Comparison of ENCODE assay signal across 14 cellular contexts in genomic region chr3:126269360-126269759, GRCh38.
A peak's percentile ranks its signal among the peaks of the same experiment; 100 is the strongest.
DNase-seq lines count a peak whose midpoint lies in the region; ATAC-seq and TF ChIP-seq lines count a peak whose summit lies in the region.
"Had no signal": no experiment of that assay in that cellular context is flagged by ENCODE, and none has a peak within 500 bp of the region (broad histone marks: within the 10 kb centered on the region; RNA-seq: fewer than 3 reads in every experiment).

No MANE protein-coding gene starts in this region.

- H3K9ac ChIP-seq in GM23248 (no peak overlapping the region), SK-N-MC (ENCODE audit: insufficient read length) (no peak overlapping the region)

- H3K36me3 Mint-ChIP-seq in T-helper 2 cell treated with Interferon-gamma antibody and Interleukin-4, amounts not matched to agents 5 μg/mL and 100 μg/mL, for 36 hours (ENCODE audit: low read depth), result no peaks in the 10 kb centered on the region
- H3K36me3 Mint-ChIP-seq: activated naive CD4-positive, alpha-beta T cell treated with anti-CD3 and anti-CD28 coated beads, Interleukin-2, amount 50 U/mL, for 24 hours; stimulated activated naive B cell treated with anti-CD40 and anti-IgM and Interleukin-4, amounts not matched to agents 10 μg/mL and 1 μg/mL and 100 μg/mL, for 72 hours had no signal

- H3K4me2 ChIP-seq in GM23248 (ENCODE audit: unreplicated experiment), result no peak overlapping the region

- no peak overlapping the region for H2AFZ ChIP-seq in GM23248

- H3K9me3 ChIP-seq in GM23248 (ENCODE audit: low read depth) (no peaks in the 10 kb centered on the region), SK-N-MC (ENCODE audit: low read depth, low read length) (peaks cover 3% of the 10 kb centered on the region; the same call in 1 of the 2 replicates), gastroesophageal sphincter (no peaks in the 10 kb centered on the region)

- H3K9me2 ChIP-seq in GM23248 (ENCODE audit: insufficient read depth), result no peaks in the 10 kb centered on the region

- H3K27ac Mint-ChIP-seq in T-helper 2 cell treated with Interferon-gamma antibody and Interleukin-4, amounts not matched to agents 5 μg/mL and 100 μg/mL, for 36 hours, result no peak overlapping the region
- H3K27ac Mint-ChIP-seq: activated CD4-positive, alpha-beta T cell treated with anti-CD3 and anti-CD28 coated beads for 36 hours; activated naive CD4-positive, alpha-beta T cell treated with anti-CD3 and anti-CD28 coated beads, Interleukin-2, amount 50 U/mL, for 24 hours; stimulated activated naive B cell treated with anti-CD40 and anti-IgM and Interleukin-4, amounts not matched to agents 10 μg/mL and 1 μg/mL and 100 μg/mL, for 72 hours had no signal

- no peak overlapping the region for H3K4me3 ChIP-seq in GM23248
- H3K4me3 ChIP-seq in SK-N-MC, result no peak overlapping the region
- no peak overlapping the region for H3K4me3 ChIP-seq in gastroesophageal sphincter

- peaks cover 25% of the 10 kb centered on the region for H3F3A ChIP-seq in GM23248 (ENCODE audit: insufficient read depth)

- peaks cover 7% of the 10 kb centered on the region for H3K27me3 Mint-ChIP-seq in T-helper 2 cell treated with Interferon-gamma antibody and Interleukin-4, amounts not matched to agents 5 μg/mL and 100 μg/mL, for 36 hours (ENCODE audit: low read depth)

- no peak overlapping the region for H3K4me3 Mint-ChIP-seq in T-helper 2 cell treated with Interferon-gamma antibody and Interleukin-4, amounts not matched to agents 5 μg/mL and 100 μg/mL, for 36 hours
- H3K4me3 Mint-ChIP-seq: activated CD4-positive, alpha-beta T cell treated with anti-CD3 and anti-CD28 coated beads for 36 hours; activated naive CD4-positive, alpha-beta T cell treated with anti-CD3 and anti-CD28 coated beads, Interleukin-2, amount 50 U/mL, for 24 hours; stimulated activated naive B cell treated with anti-CD40 and anti-IgM and Interleukin-4, amounts not matched to agents 10 μg/mL and 1 μg/mL and 100 μg/mL, for 72 hours had no signal

- no peaks in the 10 kb centered on the region for H3K4me1 Mint-ChIP-seq in T-helper 2 cell treated with Interferon-gamma antibody and Interleukin-4, amounts not matched to agents 5 μg/mL and 100 μg/mL, for 36 hours (ENCODE audit: low read depth)
- H3K4me1 Mint-ChIP-seq: activated CD4-positive, alpha-beta T cell treated with anti-CD3 and anti-CD28 coated beads for 36 hours; activated naive CD4-positive, alpha-beta T cell treated with anti-CD3 and anti-CD28 coated beads, Interleukin-2, amount 50 U/mL, for 24 hours had no signal

- H4K20me1 ChIP-seq in GM23248 (ENCODE audit: insufficient read depth), result no peaks in the 10 kb centered on the region

- H3K79me2 ChIP-seq in GM23248 (ENCODE audit: insufficient read depth), result no peaks in the 10 kb centered on the region

- TF ChIP-seq POLR2A in gastroesophageal sphincter (IDR thresholded peaks at IDR 0.05), result no peak

- 65 to 66% methylated on average over 4 of the region's 4 CpGs for whole genome bisulfite sequencing in GM23248 (ENCODE audit: low coverage in 1 of 2, low lambda C conversion rate in 2 of 2, missing lambda C conversion rate in 2 of 2), 2 experiments
- WGBS in gastroesophageal sphincter (ENCODE audit: low coverage in 1 of 2), 2 donors, result 75 to 76% methylated on average over 4 of the region's 4 CpGs

- no peak for TF ChIP-seq EP300 in gastroesophageal sphincter (IDR thresholded peaks at IDR 0.05)

- H3K36me3 ChIP-seq in GM23248 (ENCODE audit: low read depth) (no peaks in the 10 kb centered on the region), SK-N-MC (ENCODE audit: insufficient read depth, low read length) (no peaks in the 10 kb centered on the region), gastroesophageal sphincter (no peaks in the 10 kb centered on the region)

- H3K9me3 Mint-ChIP-seq in T-helper 2 cell treated with Interferon-gamma antibody and Interleukin-4, amounts not matched to agents 5 μg/mL and 100 μg/mL, for 36 hours, result no peaks in the 10 kb centered on the region
- H3K9me3 Mint-ChIP-seq: activated naive CD4-positive, alpha-beta T cell treated with anti-CD3 and anti-CD28 coated beads, Interleukin-2, amount 50 U/mL, for 24 hours; stimulated activated naive B cell treated with anti-CD40 and anti-IgM and Interleukin-4, amounts not matched to agents 10 μg/mL and 1 μg/mL and 100 μg/mL, for 72 hours had no signal

- no peak for TF ChIP-seq CTCF in gastroesophageal sphincter (IDR thresholded peaks at IDR 0.05)

- H3K4me1 ChIP-seq in GM23248 (ENCODE audit: insufficient read depth) (peaks cover 13% of the 10 kb centered on the region), gastroesophageal sphincter (peaks cover 5 to 82% (median 33%) of the 10 kb centered on the region in 3 donors)

- in situ Hi-C loops in GM23248 (cut with MboI), result no loop called here

- DNase-seq in GM23248, result peak; percentile 29
- no peak for DNase-seq in SK-N-MC (ENCODE audit: low read depth, low spot score)
- DNase-seq in stimulated activated CD8-positive, alpha-beta memory T cell treated with anti-CD3 and anti-CD28 coated beads, Interleukin-4, amount 100 ng/mL, for 48 hours, result peak; percentile 9
- DNase-seq in HuH-7.5 (ENCODE audit: low spot score), result no peak
- DNase-seq in COLO829 (ENCODE audit: low spot score), result no peak
- no peak for DNase-seq in activated CD4-positive, alpha-beta T cell treated with anti-CD3 and anti-CD28 coated beads, Interleukin-2, amount 50 U/mL, for 1 hour
- DNase-seq in T-helper 2 cell treated with Interferon-gamma antibody and Interleukin-4, amounts not matched to agents 5 μg/mL and 100 μg/mL, for 36 hours (ENCODE audit: low spot score), result no peak
- DNase-seq: activated CD4-positive, alpha-beta T cell treated with anti-CD3 and anti-CD28 coated beads for 36 hours; activated T-cell treated with anti-CD3 and anti-CD28 coated beads for 4 hours; foreskin fibroblast; NK-92 treated with Interleukin-12 subunit alpha and Interleukin-12 subunit beta, amount 100 ng/mL, for 24 hours; stimulated activated naive B cell treated with anti-CD40 and anti-IgM and Interleukin-4, amounts not matched to agents 10 μg/mL and 1 μg/mL and 100 μg/mL, for 72 hours had no signal

- ATAC-seq in gastroesophageal sphincter, result no peak
- ATAC-seq: activated CD4-positive, alpha-beta T cell treated with anti-CD3 and anti-CD28 coated beads for 36 hours; stimulated activated naive B cell treated with anti-CD40 and anti-IgM and Interleukin-4, amounts not matched to agents 10 μg/mL and 1 μg/mL and 100 μg/mL, for 72 hours had no signal

- H3K27me3 ChIP-seq in GM23248 (replicated peaks; ENCODE audit: insufficient read depth) (no peaks in the 10 kb centered on the region), gastroesophageal sphincter (no peaks in the 10 kb centered on the region)

- H3K27ac ChIP-seq in GM23248 (no peak overlapping the region), SK-N-MC (0 out of 2 replicates have a peak overlapping the region, but pooled peaks have one; percentile 71), gastroesophageal sphincter (peak overlapping the region; percentile 86 to 96 (median 94))

Comparison
In these comparisons a context has a peak if more than half of its experiments do, and no peak if none do; other contexts are left out.
1. DNase-seq: peak in GM23248 (single experiment) and stimulated activated CD8-positive, alpha-beta memory T cell treated with anti-CD3 and anti-CD28 coated beads, Interleukin-4, amount 100 ng/mL, for 48 hours (single experiment); none in SK-N-MC (single experiment), HuH-7.5 (single experiment), COLO829 (single experiment), activated CD4-positive, alpha-beta T cell treated with anti-CD3 and anti-CD28 coated beads, Interleukin-2, amount 50 U/mL, for 1 hour (single experiment) and T-helper 2 cell treated with Interferon-gamma antibody and Interleukin-4, amounts not matched to agents 5 μg/mL and 100 μg/mL, for 36 hours (single experiment).